ENCODE assay signal across 8 cellular contexts in the genomic region with DNA sequence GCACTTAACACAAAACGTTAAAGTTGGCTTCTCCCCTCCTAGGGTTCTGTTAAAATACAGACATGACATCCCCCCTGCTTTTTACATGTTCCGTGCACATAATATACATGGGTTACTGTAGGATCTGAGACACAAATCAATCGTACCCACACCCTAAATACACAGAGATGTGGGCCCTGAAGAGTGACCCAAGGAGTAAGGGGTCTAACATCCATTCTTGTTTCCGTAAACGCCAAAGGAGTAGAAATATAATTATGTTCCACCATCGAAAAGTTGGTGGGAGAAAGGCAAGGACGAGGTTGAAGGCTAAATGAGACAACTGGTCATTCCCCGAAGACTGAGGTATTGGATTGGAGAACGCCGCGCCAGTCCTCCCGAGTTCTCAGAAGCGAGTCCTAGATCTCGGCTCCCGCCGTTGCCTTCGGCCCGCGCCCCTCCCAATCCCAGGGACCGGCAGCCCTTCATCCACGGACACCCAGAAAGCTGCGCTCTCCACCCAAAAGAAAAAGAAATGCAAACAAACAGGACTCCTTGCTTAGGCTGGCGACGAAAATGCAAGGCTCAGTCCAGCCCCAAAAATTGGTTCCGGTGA. TPM values are rescaled to one million over a fixed set of nuclear protein-coding genes. Genes with fewer than 3 reads are reported as not detected.
DNase-seq lines count a peak whose midpoint lies in the region; ATAC-seq and TF ChIP-seq lines count a peak whose summit lies in the region.

No MANE protein-coding gene starts in this region.

- H3K36me3 ChIP-seq in muscle layer of colon (ENCODE audit: insufficient read depth, low read length) (no peaks in the 10 kb centered on the region), aorta (ENCODE audit: control insufficient read depth in 1 of 2, insufficient read depth in 2 of 2, low read length in 1 of 2) (no peaks in the 10 kb centered on the region)

- no peak overlapping the region for H3K9ac ChIP-seq in muscle layer of colon (ENCODE audit: low read length)

- no peak for TF ChIP-seq CTCF in progenitor cell of endocrine pancreas (IDR thresholded peaks at IDR 0.05; ENCODE audit: unreplicated experiment)

- peak overlapping the region; percentile 19 for H3K27ac ChIP-seq in cingulate gyrus (ENCODE audit: low read depth, low read length)
- H3K27ac ChIP-seq in muscle layer of colon (ENCODE audit: low read depth, low read length), result no peak overlapping the region
- no peak overlapping the region for H3K27ac ChIP-seq in aorta (ENCODE audit: low read depth in 1 of 2, low read length in 2 of 2)

- peaks cover 100% of the 10 kb centered on the region for H3K27me3 Mint-ChIP-seq in progenitor cell of endocrine pancreas

- peaks cover 97 to 100% of the 10 kb centered on the region in 2 donors for H3K27me3 ChIP-seq in muscle layer of colon (ENCODE audit: control insufficient read depth in 1 of 2, insufficient read depth in 2 of 2, low read length in 2 of 2)
- peaks cover 0 to 6% of the 10 kb centered on the region in 2 donors for H3K27me3 ChIP-seq in aorta (ENCODE audit: control insufficient read depth in 1 of 2, insufficient read depth in 2 of 2, low read length in 1 of 2)

- WGBS in aorta, 2 donors, result 9 to 13% methylated on average over 25 of the region's 25 CpGs

- H3K4me3 ChIP-seq in muscle layer of colon (ENCODE audit: low read depth in 1 of 2, low read length in 2 of 2) (peak overlapping the region; percentile 41 to 47), aorta (ENCODE audit: low read length in 2 of 2) (peak overlapping the region; percentile 39 to 40)

- no peak overlapping the region for H3K27ac Mint-ChIP-seq in progenitor cell of endocrine pancreas

- H3K4me1 ChIP-seq in muscle layer of colon (ENCODE audit: insufficient read depth, low read length), result peaks cover 40% of the 10 kb centered on the region
- H3K4me1 ChIP-seq in aorta (ENCODE audit: control insufficient read depth in 1 of 2, insufficient read depth in 2 of 2, low read length in 2 of 2), result no peaks in the 10 kb centered on the region

- H3K4me1 Mint-ChIP-seq in progenitor cell of endocrine pancreas (ENCODE audit: low read depth), result peaks cover 13% of the 10 kb centered on the region

- H3K36me3 Mint-ChIP-seq in progenitor cell of endocrine pancreas (ENCODE audit: insufficient read depth), result no peaks in the 10 kb centered on the region

- H3K4me3 Mint-ChIP-seq in progenitor cell of endocrine pancreas (ENCODE audit: low read depth), result no peak overlapping the region

- H3K9me3 Mint-ChIP-seq in progenitor cell of endocrine pancreas (ENCODE audit: low read depth), result no peaks in the 10 kb centered on the region

- ATAC-seq in Right ventricle myocardium superior (ENCODE audit: poor library complexity), result peak; percentile 54
- ATAC-seq in aorta (ENCODE audit: low FRiP score), result no peak
- no peak for ATAC-seq in GM19455 (IDR thresholded peaks at IDR 0.05; ENCODE audit: unreplicated experiment)

- H3K9me3 ChIP-seq in muscle layer of colon (ENCODE audit: low read length), result peaks cover 11% of the 10 kb centered on the region
- H3K9me3 ChIP-seq in aorta (ENCODE audit: control insufficient read depth, low read length), result no peaks in the 10 kb centered on the region

- no peak for DNase-seq in Right ventricle myocardium superior
- DNase-seq in cardiac septum (ENCODE audit: low spot score), result no peak
- DNase-seq in aorta, result no peak
- DNase-seq in NCI-H2196 treated with DMSO at 0.1 percent for 48 hours (lab: John Stamatoyannopoulos, UW; ENCODE audit: unreplicated experiment), result no peak
- DNase-seq in progenitor cell of endocrine pancreas (ENCODE audit: low spot score, unreplicated experiment), result no peak

- intact Hi-C loops in Right ventricle myocardium superior (cut with DNase I), result no loop called here
- intact Hi-C loops in cardiac septum (cut with DNase I), result no loop called here
- intact Hi-C loops in aorta (cut with DNase I), result no loop called here

RNA-seq across cellular contexts. Expression of a gene that starts 1.2 kb away (rescaled TPM):
- total RNA-seq in Right ventricle myocardium superior (0.43 TPM), cardiac septum (1.1 TPM), aorta (1 to 10 TPM; 2.2 to 2.3 TPM), progenitor cell of endocrine pancreas (not detected in 2 replicates)
- polyA plus RNA-seq in aorta, result 1 to 10 TPM; 1.6 to 3.1 TPM
